8 cellular contexts compared by ENCODE assay signal in the genomic region with DNA sequence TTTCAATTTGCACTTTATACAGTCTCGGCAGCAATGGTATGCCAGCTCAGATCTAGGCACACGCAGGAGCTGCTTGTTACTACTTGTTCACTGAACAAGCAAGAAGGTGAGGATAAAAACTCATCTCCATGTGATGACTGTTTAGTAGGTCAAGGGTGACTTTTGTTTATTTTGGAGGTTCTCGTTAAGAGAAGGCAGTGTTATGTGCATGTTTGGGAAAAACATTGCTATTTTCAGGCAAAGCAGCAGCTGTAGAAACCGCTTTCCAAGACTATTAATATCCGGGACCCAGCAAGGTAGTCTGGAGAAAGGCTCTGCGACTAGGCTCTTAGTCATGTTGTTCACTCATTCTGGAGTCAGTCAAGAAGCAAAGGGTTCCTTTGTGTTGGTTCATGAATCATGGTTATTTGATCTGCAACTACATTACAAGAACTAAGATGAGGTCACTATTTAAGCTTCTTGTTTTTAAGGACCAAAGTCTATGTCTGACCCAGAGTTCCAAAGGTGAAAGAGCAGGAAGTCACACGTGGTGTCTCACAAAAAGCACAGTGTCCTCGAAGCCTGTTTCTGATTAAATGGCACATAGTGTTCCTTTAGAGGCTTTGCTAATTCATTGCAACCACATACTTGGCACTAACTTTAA.
DNase-seq lines count a peak whose midpoint lies in the region; ATAC-seq and TF ChIP-seq lines count a peak whose summit lies in the region.
"Not testable (repeated sequence)": the region's sequence is repeated elsewhere in the genome, so short reads cannot be mapped to it uniquely, and the experiment has no call there.

No MANE protein-coding gene starts in this region.

- H3K36me3 ChIP-seq in GM23338 (ENCODE audit: insufficient read depth); SK-N-SH (replicated peaks in 1 of 2; ENCODE audit: control insufficient read depth in 1 of 2, insufficient read depth in 2 of 2, low read length in 1 of 2); body of pancreas (replicated peaks in 1 of 2; ENCODE audit: insufficient read depth in 1 of 2, low read depth in 2 of 2): not testable (repeated sequence)

- H3K36me3 Mint-ChIP-seq in GM23338 (ENCODE audit: low read depth) = not testable (repeated sequence)

- not testable (repeated sequence) for H3K27ac ChIP-seq in GM23338 (ENCODE audit: low read depth)
- H3K27ac ChIP-seq in SK-N-SH (ENCODE audit: low read depth in 2 of 2, low read length in 1 of 2) (peak overlapping the region in 1 of 2 experiments; percentile 58; a peak in 2 of 4 replicates), body of pancreas (peak overlapping the region in 1 of 4 donors; percentile 54)

- not testable (repeated sequence) for H3K9me3 ChIP-seq in SK-N-SH, body of pancreas

- not testable (repeated sequence) for H3K4me1 ChIP-seq in GM23338 (ENCODE audit: insufficient read depth); SK-N-SH (ENCODE audit: control insufficient read depth in 1 of 2, insufficient read depth in 2 of 2, low read depth in 1 of 2, low read length in 1 of 2); body of pancreas

- TF ChIP-seq CTCF in GM23338 (conservative IDR thresholded peaks at IDR 0.05; ENCODE audit: low read depth in 2 of 2); SK-N-SH (IDR thresholded peaks at IDR 0.05); body of pancreas (IDR thresholded peaks at IDR 0.05); epithelial cell of proximal tubule (conservative IDR thresholded peaks at IDR 0.05; ENCODE audit: low read depth, low read length): not testable (repeated sequence)

- 6% methylated on average over 8 of the region's 8 CpGs for WGBS in SK-N-SH (ENCODE audit: low lambda C conversion rate)
- WGBS in body of pancreas, 2 donors = 37 to 46% methylated on average over 8 of the region's 8 CpGs

- not testable (repeated sequence) for H3K4me1 Mint-ChIP-seq in GM23338

- not testable (repeated sequence) for H3K27ac Mint-ChIP-seq in GM23338

- H3K9ac ChIP-seq in SK-N-SH = not testable (repeated sequence)

- not testable (repeated sequence) for H2AFZ ChIP-seq in GM23338; SK-N-SH (ENCODE audit: low read depth)

- CTCF ChIA-PET in SK-N-SH (lab: Yijun Ruan, JAX) = not testable (repeated sequence)

- H3K9me3 Mint-ChIP-seq in GM23338 = not testable (repeated sequence)

- POLR2A ChIA-PET in SK-N-SH (lab: Yijun Ruan, JAX) = not testable (repeated sequence)

- intact Hi-C loops in body of pancreas (cut with DNase I) = not testable (repeated sequence)

- peaks cover 46% of the 10 kb centered on the region; the same call in 1 of the 2 replicates for H3K27me3 ChIP-seq in GM23338 (ENCODE audit: insufficient read depth)
- not testable (repeated sequence) for H3K27me3 ChIP-seq in SK-N-SH (ENCODE audit: insufficient read depth); body of pancreas

- DNase-seq in A172 (ENCODE audit: low spot score) = peak; percentile 28
- DNase-seq in GM23338 (ENCODE audit: low spot score) = peak; percentile 1
- DNase-seq in M059J (ENCODE audit: low read depth) = peak; percentile 63
- DNase-seq in SK-N-SH = not testable (repeated sequence)
- DNase-seq in body of pancreas = peak in 3 of 4 donors; percentile 13 to 41 (median 33)
- DNase-seq in epithelial cell of proximal tubule (ENCODE audit: low read depth) = peak; percentile 52
- DNase-seq in kidney tubule cell (ENCODE audit: low spot score) = peak; percentile 72
- peak; percentile 10 for DNase-seq in smooth muscle cell of the brain vasculature (ENCODE audit: low read depth, low spot score)

- not testable (repeated sequence) for H3K4me3 ChIP-seq in GM23338; SK-N-SH (ENCODE audit: low read depth in 2 of 2, low read length in 1 of 2); body of pancreas; epithelial cell of proximal tubule (ENCODE audit: low read depth, low read length)

- not testable (repeated sequence) for H3K4me3 Mint-ChIP-seq in GM23338

- not testable (repeated sequence) for ATAC-seq in GM23338, body of pancreas

- H3K9me2 ChIP-seq in GM23338 (ENCODE audit: insufficient read depth); SK-N-SH: not testable (repeated sequence)

- peaks cover 57% of the 10 kb centered on the region for H3K27me3 Mint-ChIP-seq in GM23338 (ENCODE audit: insufficient read depth, low read depth, poor library complexity)

- H3F3A ChIP-seq in GM23338 (replicated peaks; ENCODE audit: low read depth); SK-N-SH (replicated peaks; ENCODE audit: insufficient read depth): not testable (repeated sequence)

- TF ChIP-seq POLR2A in body of pancreas (IDR thresholded peaks at IDR 0.05) = not testable (repeated sequence)

- H3K79me2 ChIP-seq in GM23338 (replicated peaks; ENCODE audit: insufficient read depth); SK-N-SH (ENCODE audit: insufficient read depth): not testable (repeated sequence)

- H4K20me1 ChIP-seq in GM23338 (replicated peaks; ENCODE audit: insufficient read depth); SK-N-SH (ENCODE audit: insufficient read depth): not testable (repeated sequence)

- peak in 1 of 2 experiments; percentile 43; a peak in 1 of 4 replicates for TF ChIP-seq EP300 in SK-N-SH (IDR thresholded peaks at IDR 0.05; ENCODE audit: borderline replicate concordance in 1 of 2, low read depth in 1 of 2, low read length in 1 of 2)

- H3K4me2 ChIP-seq in GM23338 = not testable (repeated sequence)
- H3K4me2 ChIP-seq in SK-N-SH = peak overlapping the region; percentile 57

- TF ChIP-seq RAD21 in SK-N-SH (IDR thresholded peaks at IDR 0.05; ENCODE audit: low read length) = not testable (repeated sequence)

TF ChIP-seq in SK-N-SH, 30 proteins besides CTCF, POLR2A, EP300 and RAD21:
- TF ChIP-seq MEF2A (IDR thresholded peaks at IDR 0.05; ENCODE audit: borderline replicate concordance, low read depth) (peak; percentile 74), TCF12 (IDR thresholded peaks at IDR 0.05) (peak; percentile 64), PBX3 (IDR thresholded peaks at IDR 0.05) (peak; percentile 21; the same call in 1 of the 2 replicates), FOSL2 (IDR thresholded peaks at IDR 0.05; ENCODE audit: borderline replicate concordance, low read depth) (peak; percentile 63; the same call in 1 of the 2 replicates), RXRA (IDR thresholded peaks at IDR 0.05; ENCODE audit: borderline replicate concordance, low read depth) (0 out of 2 replicates have a peak, but pooled peaks have one; percentile 54), JUND (IDR thresholded peaks at IDR 0.05) (peak; percentile 46)
- TF ChIP-seq, protein P1, sequence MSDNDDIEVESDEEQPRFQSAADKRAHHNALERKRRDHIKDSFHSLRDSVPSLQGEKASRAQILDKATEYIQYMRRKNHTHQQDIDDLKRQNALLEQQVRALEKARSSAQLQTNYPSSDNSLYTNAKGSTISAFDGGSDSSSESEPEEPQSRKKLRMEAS (IDR thresholded peaks at IDR 0.05; ENCODE audit: low read depth) = peak; percentile 78
